ENCODE assay signal across 1 cellular context in genomic region chr6:123986938-123987337, GRCh38.
TF ChIP-seq lines count a peak whose summit lies in the region.

No MANE protein-coding gene starts in this region.

TF ChIP-seq in H1, 55 proteins besides CTCF, POLR2A, EP300 and RAD21 (continued from another document):
- TF ChIP-seq, protein P1, sequence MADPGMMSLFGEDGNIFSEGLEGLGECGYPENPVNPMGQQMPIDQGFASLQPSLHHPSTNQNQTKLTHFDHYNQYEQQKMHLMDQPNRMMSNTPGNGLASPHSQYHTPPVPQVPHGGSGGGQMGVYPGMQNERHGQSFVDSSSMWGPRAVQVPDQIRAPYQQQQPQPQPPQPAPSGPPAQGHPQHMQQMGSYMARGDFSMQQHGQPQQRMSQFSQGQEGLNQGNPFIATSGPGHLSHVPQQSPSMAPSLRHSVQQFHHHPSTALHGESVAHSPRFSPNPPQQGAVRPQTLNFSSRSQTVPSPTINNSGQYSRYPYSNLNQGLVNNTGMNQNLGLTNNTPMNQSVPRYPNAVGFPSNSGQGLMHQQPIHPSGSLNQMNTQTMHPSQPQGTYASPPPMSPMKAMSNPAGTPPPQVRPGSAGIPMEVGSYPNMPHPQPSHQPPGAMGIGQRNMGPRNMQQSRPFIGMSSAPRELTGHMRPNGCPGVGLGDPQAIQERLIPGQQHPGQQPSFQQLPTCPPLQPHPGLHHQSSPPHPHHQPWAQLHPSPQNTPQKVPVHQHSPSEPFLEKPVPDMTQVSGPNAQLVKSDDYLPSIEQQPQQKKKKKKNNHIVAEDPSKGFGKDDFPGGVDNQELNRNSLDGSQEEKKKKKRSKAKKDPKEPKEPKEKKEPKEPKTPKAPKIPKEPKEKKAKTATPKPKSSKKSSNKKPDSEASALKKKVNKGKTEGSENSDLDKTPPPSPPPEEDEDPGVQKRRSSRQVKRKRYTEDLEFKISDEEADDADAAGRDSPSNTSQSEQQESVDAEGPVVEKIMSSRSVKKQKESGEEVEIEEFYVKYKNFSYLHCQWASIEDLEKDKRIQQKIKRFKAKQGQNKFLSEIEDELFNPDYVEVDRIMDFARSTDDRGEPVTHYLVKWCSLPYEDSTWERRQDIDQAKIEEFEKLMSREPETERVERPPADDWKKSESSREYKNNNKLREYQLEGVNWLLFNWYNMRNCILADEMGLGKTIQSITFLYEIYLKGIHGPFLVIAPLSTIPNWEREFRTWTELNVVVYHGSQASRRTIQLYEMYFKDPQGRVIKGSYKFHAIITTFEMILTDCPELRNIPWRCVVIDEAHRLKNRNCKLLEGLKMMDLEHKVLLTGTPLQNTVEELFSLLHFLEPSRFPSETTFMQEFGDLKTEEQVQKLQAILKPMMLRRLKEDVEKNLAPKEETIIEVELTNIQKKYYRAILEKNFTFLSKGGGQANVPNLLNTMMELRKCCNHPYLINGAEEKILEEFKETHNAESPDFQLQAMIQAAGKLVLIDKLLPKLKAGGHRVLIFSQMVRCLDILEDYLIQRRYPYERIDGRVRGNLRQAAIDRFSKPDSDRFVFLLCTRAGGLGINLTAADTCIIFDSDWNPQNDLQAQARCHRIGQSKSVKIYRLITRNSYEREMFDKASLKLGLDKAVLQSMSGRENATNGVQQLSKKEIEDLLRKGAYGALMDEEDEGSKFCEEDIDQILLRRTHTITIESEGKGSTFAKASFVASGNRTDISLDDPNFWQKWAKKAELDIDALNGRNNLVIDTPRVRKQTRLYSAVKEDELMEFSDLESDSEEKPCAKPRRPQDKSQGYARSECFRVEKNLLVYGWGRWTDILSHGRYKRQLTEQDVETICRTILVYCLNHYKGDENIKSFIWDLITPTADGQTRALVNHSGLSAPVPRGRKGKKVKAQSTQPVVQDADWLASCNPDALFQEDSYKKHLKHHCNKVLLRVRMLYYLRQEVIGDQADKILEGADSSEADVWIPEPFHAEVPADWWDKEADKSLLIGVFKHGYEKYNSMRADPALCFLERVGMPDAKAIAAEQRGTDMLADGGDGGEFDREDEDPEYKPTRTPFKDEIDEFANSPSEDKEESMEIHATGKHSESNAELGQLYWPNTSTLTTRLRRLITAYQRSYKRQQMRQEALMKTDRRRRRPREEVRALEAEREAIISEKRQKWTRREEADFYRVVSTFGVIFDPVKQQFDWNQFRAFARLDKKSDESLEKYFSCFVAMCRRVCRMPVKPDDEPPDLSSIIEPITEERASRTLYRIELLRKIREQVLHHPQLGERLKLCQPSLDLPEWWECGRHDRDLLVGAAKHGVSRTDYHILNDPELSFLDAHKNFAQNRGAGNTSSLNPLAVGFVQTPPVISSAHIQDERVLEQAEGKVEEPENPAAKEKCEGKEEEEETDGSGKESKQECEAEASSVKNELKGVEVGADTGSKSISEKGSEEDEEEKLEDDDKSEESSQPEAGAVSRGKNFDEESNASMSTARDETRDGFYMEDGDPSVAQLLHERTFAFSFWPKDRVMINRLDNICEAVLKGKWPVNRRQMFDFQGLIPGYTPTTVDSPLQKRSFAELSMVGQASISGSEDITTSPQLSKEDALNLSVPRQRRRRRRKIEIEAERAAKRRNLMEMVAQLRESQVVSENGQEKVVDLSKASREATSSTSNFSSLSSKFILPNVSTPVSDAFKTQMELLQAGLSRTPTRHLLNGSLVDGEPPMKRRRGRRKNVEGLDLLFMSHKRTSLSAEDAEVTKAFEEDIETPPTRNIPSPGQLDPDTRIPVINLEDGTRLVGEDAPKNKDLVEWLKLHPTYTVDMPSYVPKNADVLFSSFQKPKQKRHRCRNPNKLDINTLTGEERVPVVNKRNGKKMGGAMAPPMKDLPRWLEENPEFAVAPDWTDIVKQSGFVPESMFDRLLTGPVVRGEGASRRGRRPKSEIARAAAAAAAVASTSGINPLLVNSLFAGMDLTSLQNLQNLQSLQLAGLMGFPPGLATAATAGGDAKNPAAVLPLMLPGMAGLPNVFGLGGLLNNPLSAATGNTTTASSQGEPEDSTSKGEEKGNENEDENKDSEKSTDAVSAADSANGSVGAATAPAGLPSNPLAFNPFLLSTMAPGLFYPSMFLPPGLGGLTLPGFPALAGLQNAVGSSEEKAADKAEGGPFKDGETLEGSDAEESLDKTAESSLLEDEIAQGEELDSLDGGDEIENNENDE (IDR thresholded peaks at IDR 0.05; ENCODE audit: insufficient replicate concordance, low read length), result no peak
- no peak for TF ChIP-seq SIX5 (IDR thresholded peaks at IDR 0.05; ENCODE audit: low read depth, low read length)
- TF ChIP-seq TAF7 (optimal IDR thresholded peaks at IDR 0.05; ENCODE audit: borderline replicate concordance, low read depth, low read length), result no peak
- no peak for TF ChIP-seq CBX8 (IDR thresholded peaks at IDR 0.05; ENCODE audit: borderline replicate concordance, low read depth, low read length)
- no peak for TF ChIP-seq PHF8 (conservative IDR thresholded peaks at IDR 0.05; ENCODE audit: low read depth, low read length)
- TF ChIP-seq CEBPB (IDR thresholded peaks at IDR 0.05; ENCODE audit: low read depth, low read length), result no peak
- no peak for TF ChIP-seq CBX5 (IDR thresholded peaks at IDR 0.05; ENCODE audit: low read depth, low read length)
- TF ChIP-seq RNF2 (IDR thresholded peaks at IDR 0.05; ENCODE audit: borderline replicate concordance, low read depth, low read length, missing control alignments, poor library complexity, severe bottlenecking), result no peak
- TF ChIP-seq, protein P2, sequence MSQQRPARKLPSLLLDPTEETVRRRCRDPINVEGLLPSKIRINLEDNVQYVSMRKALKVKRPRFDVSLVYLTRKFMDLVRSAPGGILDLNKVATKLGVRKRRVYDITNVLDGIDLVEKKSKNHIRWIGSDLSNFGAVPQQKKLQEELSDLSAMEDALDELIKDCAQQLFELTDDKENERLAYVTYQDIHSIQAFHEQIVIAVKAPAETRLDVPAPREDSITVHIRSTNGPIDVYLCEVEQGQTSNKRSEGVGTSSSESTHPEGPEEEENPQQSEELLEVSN (IDR thresholded peaks at IDR 0.05), result no peak
- TF ChIP-seq CTBP2 (IDR thresholded peaks at IDR 0.05; ENCODE audit: borderline replicate concordance, insufficient read depth, insufficient read length, low read length), result no peak
- TF ChIP-seq KDM4A (IDR thresholded peaks at IDR 0.05; ENCODE audit: low read depth, low read length, severe bottlenecking), result no peak
